ENCODE assay signal across 8 cellular contexts in genomic region chr14:100283984-100284881, GRCh38. TPM values are rescaled to one million over a fixed set of nuclear protein-coding genes. Genes with fewer than 3 reads are reported as not detected.
DNase-seq lines count a peak whose midpoint lies in the region; ATAC-seq, FAIRE-seq and TF ChIP-seq lines count a peak whose summit lies in the region.

No MANE protein-coding gene starts in this region.

- 0 out of 2 replicates have a peak overlapping the region, but pooled peaks have one; percentile 68 for H2AFZ ChIP-seq in K562 (ENCODE audit: low read depth, low read length)

- H3K9ac ChIP-seq in K562 (ENCODE audit: insufficient read depth in 1 of 2, low read depth in 2 of 2, low read length in 2 of 2): peak overlapping the region in 1 of 2 experiments; percentile 97; a peak in 2 of 4 replicates

- no peak overlapping the region for H3K4me3 ChIP-seq in K562
- H3K4me3 ChIP-seq in upper lobe of right lung: peak overlapping the region; percentile 76

- H3K79me2 ChIP-seq in K562 (ENCODE audit: control insufficient read depth, insufficient read depth, low read length): peaks cover 12% of the 10 kb centered on the region; the same call in 2 of the 3 replicates

- peak overlapping the region; percentile 75; the same call in 1 of the 2 replicates for H3K4me2 ChIP-seq in K562 (ENCODE audit: insufficient read depth, low read length)

- 0 out of 2 replicates have a peak, but pooled peaks cover 3% of the 10 kb centered on the region for H4K20me1 ChIP-seq in K562 (replicated peaks; ENCODE audit: control insufficient read depth, insufficient read depth, low read length)

- DNase-seq in activated naive CD4-positive, alpha-beta T cell treated with anti-CD3 and anti-CD28 coated beads, Interleukin-2, amount 10 ng/mL, durations not matched to agents 7 days and 5 days: no peak
- no peak for DNase-seq in activated naive CD4-positive, alpha-beta T cell treated with Interleukin-2 at 50 U/mL for 16 hours
- no peak for DNase-seq in K562 (ENCODE audit: extremely low read depth in 1 of 4, low spot score in 3 of 4)
- no peak for DNase-seq in mesothelial cell of epicardium (ENCODE audit: low spot score in 2 of 2, unreplicated experiment in 2 of 2)
- peak; percentile 55 for DNase-seq in upper lobe of right lung
- no peak for DNase-seq in erythroblast (lab: John Stamatoyannopoulos, UW)
- DNase-seq in NCI-H1048 (lab: John Stamatoyannopoulos, UW): no peak
- DNase-seq in GF-D8 (lab: John Stamatoyannopoulos, UW): no peak

- H3K27me3 ChIP-seq in K562 (ENCODE audit: control insufficient read depth in 2 of 2, insufficient read depth in 2 of 2, low read length in 2 of 2) (no peaks in the 10 kb centered on the region), upper lobe of right lung (no peaks in the 10 kb centered on the region)

- H3K27me3 Mint-ChIP-seq in activated naive CD4-positive, alpha-beta T cell treated with anti-CD3 and anti-CD28 coated beads, Interleukin-2, amount 10 ng/mL, durations not matched to agents 7 days and 5 days: no peaks in the 10 kb centered on the region
- no peaks in the 10 kb centered on the region for H3K27me3 Mint-ChIP-seq in mesothelial cell of epicardium (ENCODE audit: low read depth)

- TF ChIP-seq CTCF in K562 (IDR thresholded peaks at IDR 0.05 in 2 of 3, conservative IDR thresholded peaks at IDR 0.05 in 1 of 3; ENCODE audit: insufficient read depth in 2 of 3, low read depth in 1 of 3, low read length in 3 of 3) (no peak), mesothelial cell of epicardium (IDR thresholded peaks at IDR 0.05; ENCODE audit: unreplicated experiment) (no peak), upper lobe of right lung (IDR thresholded peaks at IDR 0.05) (no peak)

- TF ChIP-seq EP300 in K562 (IDR thresholded peaks at IDR 0.05; ENCODE audit: low read length): no peak

- H3K9me3 ChIP-seq in K562 (replicated peaks; ENCODE audit: control insufficient read depth, insufficient read depth, low read depth, low read length) (no peaks in the 10 kb centered on the region), upper lobe of right lung (no peaks in the 10 kb centered on the region)

- POLR2A ChIA-PET in K562 (lab: Yijun Ruan, JAX): interaction anchor here (0.6 to 3.3 kb wide), 7 partner anchors 11 to 393 kb away, joined by 3 to 11 read pairs (median 4); no protein-coding TSS in a partner anchor

- peaks cover 26% of the 10 kb centered on the region; the same call in 1 of the 3 replicates for H3K36me3 ChIP-seq in K562 (ENCODE audit: control insufficient read depth, insufficient read depth, low read length)
- H3K36me3 ChIP-seq in upper lobe of right lung: no peaks in the 10 kb centered on the region

- peaks cover 14% of the 10 kb centered on the region for H3K4me1 Mint-ChIP-seq in activated naive CD4-positive, alpha-beta T cell treated with anti-CD3 and anti-CD28 coated beads, Interleukin-2, amount 10 ng/mL, durations not matched to agents 7 days and 5 days
- peaks cover 8% of the 10 kb centered on the region for H3K4me1 Mint-ChIP-seq in mesothelial cell of epicardium

- H3K4me3 Mint-ChIP-seq in activated naive CD4-positive, alpha-beta T cell treated with anti-CD3 and anti-CD28 coated beads, Interleukin-2, amount 10 ng/mL, durations not matched to agents 7 days and 5 days: peak overlapping the region; percentile 43
- peak overlapping the region; percentile 64 for H3K4me3 Mint-ChIP-seq in mesothelial cell of epicardium

- TF ChIP-seq POLR2A in K562 (conservative IDR thresholded peaks at IDR 0.05) (no peak), erythroblast (IDR thresholded peaks at IDR 0.05; ENCODE audit: low read length) (no peak)

- no peaks in the 10 kb centered on the region for H3K9me3 Mint-ChIP-seq in activated naive CD4-positive, alpha-beta T cell treated with anti-CD3 and anti-CD28 coated beads, Interleukin-2, amount 10 ng/mL, durations not matched to agents 7 days and 5 days
- H3K9me3 Mint-ChIP-seq in mesothelial cell of epicardium: no peaks in the 10 kb centered on the region

- FAIRE-seq in K562 (lab: Jason Lieb, UNC): no peak

- 72% methylated on average over 25 of the region's 26 CpGs for WGBS in K562 (ENCODE audit: insufficient coverage, low coverage, missing lambda C conversion rate)

- TF ChIP-seq RAD21 in K562 (CRISPR knock-in tag; conservative IDR thresholded peaks at IDR 0.05 in 1 of 2, IDR thresholded peaks at IDR 0.05 in 1 of 2): no peak

- intact Hi-C loops in K562 (cut with micrococcal nuclease) (no loop called here), upper lobe of right lung (cut with DNase I) (no loop called here)

- CTCF ChIA-PET in activated naive CD4-positive, alpha-beta T cell treated with anti-CD3 and anti-CD28 coated beads, Interleukin-2, amount 10 ng/mL, durations not matched to agents 7 days and 5 days (lab: Charles Lee): interaction anchor here (0.9 to 3.8 kb wide), 11 partner anchors 10 to 94 kb away, joined by 3 to 21 read pairs (median 4); a partner anchor contains a TSS
- CTCF ChIA-PET in K562 (lab: Yijun Ruan, JAX; ENCODE audit: low intra/inter-chr PET ratio): interaction anchor here (0.7 kb wide), 1 partner anchor 116 kb away, joined by 3 read pairs; no protein-coding TSS in a partner anchor

- BruUV-seq in K562 (replicated peaks; lab: Mats Ljungman, UMichigan): no TSS peak

- peaks cover 0 to 27% of the 10 kb centered on the region in 2 experiments; a peak in 3 of 5 replicates for H3K4me1 ChIP-seq in K562 (replicated peaks in 1 of 2; ENCODE audit: control insufficient read depth in 2 of 2, insufficient read depth in 2 of 2, low read length in 2 of 2)
- peaks cover 38% of the 10 kb centered on the region for H3K4me1 ChIP-seq in upper lobe of right lung

- H3K9me1 ChIP-seq in K562 (ENCODE audit: control insufficient read depth, insufficient read depth, low read length): no peaks in the 10 kb centered on the region

- in situ Hi-C loops in K562 (cut with MboI): no loop called here

- H3K27ac ChIP-seq in K562 (ENCODE audit: extremely low read depth, low read depth, low read length) (peak overlapping the region; percentile 96; the same call in 1 of the 3 replicates), upper lobe of right lung (peak overlapping the region; percentile 92)

- H3K27ac Mint-ChIP-seq in activated naive CD4-positive, alpha-beta T cell treated with anti-CD3 and anti-CD28 coated beads, Interleukin-2, amount 10 ng/mL, durations not matched to agents 7 days and 5 days: peak overlapping the region; percentile 47
- H3K27ac Mint-ChIP-seq in mesothelial cell of epicardium: peak overlapping the region; percentile 69

- no peak for ATAC-seq in K562
- ATAC-seq in upper lobe of right lung: no peak

- H3K36me3 Mint-ChIP-seq in activated naive CD4-positive, alpha-beta T cell treated with anti-CD3 and anti-CD28 coated beads, Interleukin-2, amount 10 ng/mL, durations not matched to agents 7 days and 5 days: peaks cover 7% of the 10 kb centered on the region
- H3K36me3 Mint-ChIP-seq in mesothelial cell of epicardium: no peaks in the 10 kb centered on the region

RNA-seq across cellular contexts. Expression of gene SLC25A29, which starts 22.0 kb away (rescaled TPM):
- 25.5 and 46.3 TPM in 2 replicates for total RNA-seq in K562 (2011; cell fraction: chromatin; rRNA removed; ENCODE audit: low replicate concordance)
- total RNA-seq in K562 (2011; cell fraction: nucleolus; rRNA removed): 35.9 TPM in 2 replicates
- 25.8 and 28.6 TPM in 2 replicates for total RNA-seq in K562 (2011; cell fraction: nucleoplasm; rRNA removed)
- total RNA-seq in K562 (2014; rRNA removed) (12.7 and 17.5 TPM in 2 replicates), K562 (2014; rRNA removed; fragmentation: Illumina TruSeq; extraction: Trizol) (2.0 and 2.7 TPM in 2 replicates), K562 (2015; rRNA removed; fragmentation: Illumina TruSeq; extraction: Trizol) (3.8 and 4.1 TPM in 2 replicates), K562 (2021) (13.7 and 14.5 TPM in 2 replicates), mesothelial cell of epicardium (102 to 103 TPM (median 102 TPM) in 3 replicates), upper lobe of right lung (104 TPM)
- polyA plus RNA-seq in K562 (2011; rRNA removed) (11.3 and 20.4 TPM in 2 replicates), K562 (2014; fragmentation: Illumina TruSeq; extraction: Trizol) (4.7 and 4.8 TPM in 2 replicates), K562 (2014; fragmentation: Nextera tagmentation; extraction: Ambion mirVana) (under 1 TPM; 0.07 to 0.25 TPM), K562 (2014; rRNA removed) (14.1 and 16.4 TPM in 2 replicates)
- polyA plus RNA-seq in K562 (2011; cell fraction: cytosol; rRNA removed): 19.0 and 24.9 TPM in 2 replicates
- 94.7 and 105 TPM in 2 replicates for polyA plus RNA-seq in K562 (2011; cell fraction: nucleus; rRNA removed)
- polyA plus RNA-seq in K562 (2012): 6.3 and 8.5 TPM in 2 replicates
- 3.0 and 3.6 TPM in 2 replicates for polyA minus RNA-seq in K562 (2011; rRNA and poly(A)+ RNA removed)
- 7.5 and 8.0 TPM in 2 replicates for polyA minus RNA-seq in K562 (2011; cell fraction: cytosol; rRNA and poly(A)+ RNA removed)
- polyA minus RNA-seq in K562 (2011; cell fraction: nucleus; rRNA and poly(A)+ RNA removed): 15.0 and 16.2 TPM in 2 replicates

RNA-seq across cellular contexts. Expression of gene SLC25A47, which starts 38.9 kb away (rescaled TPM):
- total RNA-seq in K562 (2011; cell fraction: chromatin; rRNA removed; ENCODE audit: low replicate concordance): not detected in 2 replicates
- total RNA-seq in K562 (2011; cell fraction: nucleolus; rRNA removed): not detected in 2 replicates
- not detected in 2 replicates for total RNA-seq in K562 (2011; cell fraction: nucleoplasm; rRNA removed)
- 0.23 and 0.24 TPM in 2 replicates for total RNA-seq in K562 (2014; rRNA removed)
- not detected in 2 replicates for total RNA-seq in K562 (2014; rRNA removed; fragmentation: Illumina TruSeq; extraction: Trizol)
- 0.22 TPM in 1 of 2 replicates, not detected in the other for total RNA-seq in K562 (2015; rRNA removed; fragmentation: Illumina TruSeq; extraction: Trizol)
- total RNA-seq in K562 (2021): 0.09 and 0.25 TPM in 2 replicates
- not detected in 2 replicates for polyA plus RNA-seq in K562 (2011; rRNA removed)
- polyA plus RNA-seq in K562 (2011; cell fraction: cytosol; rRNA removed): not detected in 2 replicates
- not detected in 2 replicates for polyA plus RNA-seq in K562 (2011; cell fraction: nucleus; rRNA removed)
- polyA plus RNA-seq in K562 (2012): 0.06 TPM in 1 of 2 replicates, not detected in the other
- polyA plus RNA-seq in K562 (2014; fragmentation: Illumina TruSeq; extraction: Trizol): not detected in 2 replicates
- not detected for polyA plus RNA-seq in K562 (2014; fragmentation: Nextera tagmentation; extraction: Ambion mirVana)
- polyA plus RNA-seq in K562 (2014; rRNA removed): not detected in 2 replicates
- polyA minus RNA-seq in K562 (2011; rRNA and poly(A)+ RNA removed): not detected in 2 replicates
- polyA minus RNA-seq in K562 (2011; cell fraction: cytosol; rRNA and poly(A)+ RNA removed): not detected in 2 replicates
- not detected in 2 replicates for polyA minus RNA-seq in K562 (2011; cell fraction: nucleus; rRNA and poly(A)+ RNA removed)
- 0.14 TPM in 1 of 3 replicates, not detected in the others for total RNA-seq in mesothelial cell of epicardium
- not detected for total RNA-seq in upper lobe of right lung

RNA-seq across cellular contexts. Expression of gene YY1, which starts 45.3 kb away (rescaled TPM):
- 30.4 and 53.6 TPM in 2 replicates for total RNA-seq in K562 (2011; cell fraction: chromatin; rRNA removed; ENCODE audit: low replicate concordance)
- 21.0 and 21.6 TPM in 2 replicates for total RNA-seq in K562 (2011; cell fraction: nucleolus; rRNA removed)
- 32.7 and 52.1 TPM in 2 replicates for total RNA-seq in K562 (2011; cell fraction: nucleoplasm; rRNA removed)
- total RNA-seq in K562 (2014; rRNA removed) (45.3 and 46.7 TPM in 2 replicates), K562 (2014; rRNA removed; fragmentation: Illumina TruSeq; extraction: Trizol) (70.8 and 81.3 TPM in 2 replicates), K562 (2015; rRNA removed; fragmentation: Illumina TruSeq; extraction: Trizol) (44.3 and 53.0 TPM in 2 replicates), K562 (2021) (74.2 and 76.9 TPM in 2 replicates), mesothelial cell of epicardium (89.0 to 94.5 TPM (median 91.9 TPM) in 3 replicates), upper lobe of right lung (69.4 TPM)
- polyA plus RNA-seq in K562 (2011; rRNA removed) (35.4 and 55.0 TPM in 2 replicates), K562 (2014; fragmentation: Illumina TruSeq; extraction: Trizol) (43.9 and 46.5 TPM in 2 replicates), K562 (2014; fragmentation: Nextera tagmentation; extraction: Ambion mirVana) (10 to 100 TPM; 20.8 to 21.0 TPM), K562 (2014; rRNA removed) (28.8 and 29.0 TPM in 2 replicates)
- polyA plus RNA-seq in K562 (2011; cell fraction: cytosol; rRNA removed): 16.4 TPM in 2 replicates
- 22.7 and 24.9 TPM in 2 replicates for polyA plus RNA-seq in K562 (2011; cell fraction: nucleus; rRNA removed)
- polyA plus RNA-seq in K562 (2012): 44.5 and 48.2 TPM in 2 replicates
- 33.4 and 50.0 TPM in 2 replicates for polyA minus RNA-seq in K562 (2011; rRNA and poly(A)+ RNA removed)
- 21.0 and 27.0 TPM in 2 replicates for polyA minus RNA-seq in K562 (2011; cell fraction: cytosol; rRNA and poly(A)+ RNA removed)
- 11.6 and 19.1 TPM in 2 replicates for polyA minus RNA-seq in K562 (2011; cell fraction: nucleus; rRNA and poly(A)+ RNA removed)
